In the genomic region with DNA sequence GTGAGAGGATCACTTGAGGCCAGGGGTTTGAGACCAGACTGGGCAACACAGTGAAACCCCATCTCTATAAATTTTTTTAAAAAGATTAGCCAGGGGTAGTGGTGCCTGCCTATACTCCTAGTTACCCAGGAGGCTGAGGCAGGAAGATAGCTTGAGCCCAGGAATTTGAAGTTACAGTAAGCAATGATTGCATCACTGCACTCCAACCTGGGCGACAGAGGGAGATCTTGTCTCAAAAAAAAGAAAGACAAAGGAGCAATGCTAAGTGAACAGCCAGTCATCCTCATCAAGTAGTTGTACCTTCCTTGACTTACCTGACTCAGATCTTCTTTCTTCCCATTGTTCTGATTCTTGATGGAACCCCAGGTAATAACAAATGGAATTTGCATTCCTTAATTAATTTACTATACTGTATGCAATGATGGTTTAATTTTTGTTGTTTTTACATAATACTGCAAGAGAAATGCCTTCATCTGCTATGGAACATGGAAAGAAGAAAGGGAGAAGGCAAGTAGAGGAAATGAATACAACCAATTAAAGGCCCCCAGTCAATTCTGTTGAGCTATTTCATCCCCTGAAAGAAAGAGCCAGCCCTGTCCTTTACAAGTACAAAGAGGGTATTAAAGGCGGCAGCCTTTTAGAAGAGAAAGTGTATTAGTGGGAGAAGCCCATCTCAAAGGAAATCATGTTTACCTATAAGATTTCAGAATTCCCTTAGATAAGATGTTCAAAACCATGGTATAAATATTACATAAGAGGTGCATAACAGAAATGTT, we compare ENCODE assay signal across 17 cellular contexts.
"Had no signal": no experiment of that assay in that cellular context is flagged by ENCODE, and none has a peak within 500 bp of the region (broad histone marks: within the 10 kb centered on the region; RNA-seq: fewer than 3 reads in every experiment).

No MANE protein-coding gene starts in this region.

- H3K27ac ChIP-seq: dorsolateral prefrontal cortex, esophagus squamous epithelium, lower lobe of right lung, pancreas, stomach, testis, upper lobe of right lung had no signal

- H3K4me3 ChIP-seq: dorsolateral prefrontal cortex, esophagus squamous epithelium, lower lobe of right lung, pancreas, stomach, testis, upper lobe of right lung had no signal

- FAIRE-seq: astrocyte, pancreas had no signal

- H3K27me3 ChIP-seq: esophagus squamous epithelium, pancreas, stomach, testis, upper lobe of right lung had no signal

- ATAC-seq: left cardiac atrium, lower lobe of right lung, pancreas, upper lobe of right lung had no signal

- DNase-seq: activated CD4-positive, alpha-beta T cell treated with anti-CD3 and anti-CD28 coated beads, Interleukin-2, amount 50 U/mL, for 1 hour; activated naive CD4-positive, alpha-beta T cell treated with Interleukin-2 at 50 U/mL for 16 hours; activated T-cell treated with anti-CD3 and anti-CD28 coated beads for 4 hours; dorsolateral prefrontal cortex; esophagus squamous epithelium; foreskin fibroblast; left cardiac atrium; lower lobe of right lung; midbrain; pancreas; stimulated activated CD4-positive, alpha-beta T cell treated with anti-CD3 and anti-CD28 coated beads, Interleukin-12 subunit alpha, Interleukin-12 subunit beta, amount 100 ng/mL, for 4 hours; stimulated activated CD4-positive, alpha-beta T cell treated with anti-CD3 and anti-CD28 coated beads, Interleukin-2, amount 100 ng/mL, for 24 hours; stomach; SW 1271; testis; upper lobe of right lung had no signal

- H3K36me3 ChIP-seq: esophagus squamous epithelium, lower lobe of right lung, pancreas, stomach, upper lobe of right lung had no signal

- H3K9me3 ChIP-seq: esophagus squamous epithelium, lower lobe of right lung, pancreas, stomach, testis, upper lobe of right lung had no signal

- H3K4me1 ChIP-seq: esophagus squamous epithelium, lower lobe of right lung, pancreas, stomach, testis, upper lobe of right lung had no signal
